Comparison of ENCODE assay signal across 8 cellular contexts in the genomic region with DNA sequence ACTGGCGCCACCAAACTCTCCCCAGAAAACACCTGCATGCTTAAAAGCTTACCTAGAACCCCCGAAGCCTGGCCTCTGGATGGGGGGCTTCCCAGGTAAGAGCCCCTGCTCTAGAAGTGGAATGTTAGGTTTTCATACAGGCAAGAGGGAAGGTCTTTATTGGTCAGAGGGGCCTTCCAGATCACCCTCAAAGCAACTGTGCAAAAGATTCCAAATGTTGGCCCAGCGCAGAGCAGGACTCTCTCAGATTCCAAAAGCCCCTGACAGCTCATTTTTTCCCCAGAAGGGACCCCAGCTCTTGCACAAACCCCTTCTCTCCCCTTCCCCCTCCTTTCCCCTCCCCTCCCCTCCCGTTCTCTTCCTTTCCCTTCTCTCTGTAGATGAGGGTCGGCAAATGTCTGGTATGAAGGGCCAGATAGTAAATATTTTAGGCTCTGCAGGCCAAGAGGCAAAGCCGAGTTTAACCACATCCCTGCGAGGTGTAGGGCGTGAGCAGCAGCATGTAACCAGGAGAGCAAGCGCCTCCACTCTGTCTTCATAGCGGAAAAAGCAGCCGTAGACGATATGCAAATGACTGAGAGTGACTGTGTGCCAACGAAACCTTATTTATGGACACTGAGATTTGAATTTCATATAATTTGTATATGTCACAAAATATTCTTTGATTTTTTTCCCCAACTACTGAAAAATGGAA.
DNase-seq lines count a peak whose midpoint lies in the region; ATAC-seq lines count a peak whose summit lies in the region.

No MANE protein-coding gene starts in this region.

- peaks cover 10% of the 10 kb centered on the region for H3K27me3 Mint-ChIP-seq in IgD-negative memory B cell
- no peaks in the 10 kb centered on the region for H3K27me3 Mint-ChIP-seq in activated CD4-positive, alpha-beta memory T cell treated with anti-CD3 and anti-CD28 coated beads for 36 hours

- intact Hi-C loops in activated CD4-positive, alpha-beta memory T cell treated with anti-CD3 and anti-CD28 coated beads for 36 hours (cut with micrococcal nuclease) = loop anchor here (1.0 to 10.0 kb wide), 8 partner anchors 13 to 919 kb away; no protein-coding TSS in a partner anchor

- no peaks in the 10 kb centered on the region for H3K9me3 Mint-ChIP-seq in IgD-negative memory B cell
- no peaks in the 10 kb centered on the region for H3K9me3 Mint-ChIP-seq in activated CD4-positive, alpha-beta memory T cell treated with anti-CD3 and anti-CD28 coated beads for 36 hours

- peaks cover 25 to 31% (median 29%) of the 10 kb centered on the region in 3 donors for H3K4me1 Mint-ChIP-seq in IgD-negative memory B cell
- peaks cover 77% of the 10 kb centered on the region for H3K4me1 Mint-ChIP-seq in activated CD4-positive, alpha-beta memory T cell treated with anti-CD3 and anti-CD28 coated beads for 36 hours (ENCODE audit: low read depth)

- DNase-seq in Daoy (ENCODE audit: low read depth) (peak; percentile 67), germinal center (ENCODE audit: low spot score) (peak; percentile 83), NCI-H1436 (lab: John Stamatoyannopoulos, UW) (no peak), NCI-H82 (lab: John Stamatoyannopoulos, UW) (no peak)
- DNase-seq in activated CD4-positive, alpha-beta memory T cell treated with anti-CD3 and anti-CD28 coated beads for 36 hours = peak; percentile 76
- DNase-seq in stimulated activated CD4-positive, alpha-beta T cell treated with anti-CD3 and anti-CD28 coated beads, Interleukin-4, amount 100 ng/mL, for 48 hours (ENCODE audit: low read depth in 2 of 2) = peak; percentile 33 to 47

- peaks cover 2% of the 10 kb centered on the region for H3K36me3 Mint-ChIP-seq in IgD-negative memory B cell
- H3K36me3 Mint-ChIP-seq in activated CD4-positive, alpha-beta memory T cell treated with anti-CD3 and anti-CD28 coated beads for 36 hours = no peaks in the 10 kb centered on the region

- POLR2A ChIA-PET in activated CD4-positive, alpha-beta memory T cell treated with anti-CD3 and anti-CD28 coated beads for 36 hours (lab: Charles Lee) = interaction anchor here (0.8 to 5.1 kb wide), 8 partner anchors 13 to 118 kb away, joined by 3 to 30 read pairs (median 6); no protein-coding TSS in a partner anchor

- CTCF ChIA-PET in activated CD4-positive, alpha-beta memory T cell treated with anti-CD3 and anti-CD28 coated beads for 36 hours (lab: Charles Lee) = interaction anchor here (1.1 kb wide), 3 partner anchors 32 to 56 kb away, joined by 3 to 7 read pairs (median 5); no protein-coding TSS in a partner anchor

- peak overlapping the region; percentile 28 to 90 (median 59) for H3K27ac Mint-ChIP-seq in IgD-negative memory B cell
- H3K27ac Mint-ChIP-seq in activated CD4-positive, alpha-beta memory T cell treated with anti-CD3 and anti-CD28 coated beads for 36 hours = peak overlapping the region; percentile 92

- ATAC-seq in GM21515 (IDR thresholded peaks at IDR 0.05; ENCODE audit: unreplicated experiment) = peak; percentile 77

- H3K4me3 Mint-ChIP-seq in IgD-negative memory B cell = peak overlapping the region; percentile 69 to 95 (median 80)
- peak overlapping the region; percentile 77 for H3K4me3 Mint-ChIP-seq in activated CD4-positive, alpha-beta memory T cell treated with anti-CD3 and anti-CD28 coated beads for 36 hours

Comparison
In these comparisons a context has a peak if more than half of its experiments do, and no peak if none do; other contexts are left out.
1. DNase-seq: peak in Daoy (single experiment), activated CD4-positive, alpha-beta memory T cell treated with anti-CD3 and anti-CD28 coated beads for 36 hours (single experiment), germinal center (single experiment) and stimulated activated CD4-positive, alpha-beta T cell treated with anti-CD3 and anti-CD28 coated beads, Interleukin-4, amount 100 ng/mL, for 48 hours (2 of 2); none in NCI-H1436 (single experiment) and NCI-H82 (single experiment).